Comparison of ENCODE assay signal across 9 cellular contexts in the genomic region with DNA sequence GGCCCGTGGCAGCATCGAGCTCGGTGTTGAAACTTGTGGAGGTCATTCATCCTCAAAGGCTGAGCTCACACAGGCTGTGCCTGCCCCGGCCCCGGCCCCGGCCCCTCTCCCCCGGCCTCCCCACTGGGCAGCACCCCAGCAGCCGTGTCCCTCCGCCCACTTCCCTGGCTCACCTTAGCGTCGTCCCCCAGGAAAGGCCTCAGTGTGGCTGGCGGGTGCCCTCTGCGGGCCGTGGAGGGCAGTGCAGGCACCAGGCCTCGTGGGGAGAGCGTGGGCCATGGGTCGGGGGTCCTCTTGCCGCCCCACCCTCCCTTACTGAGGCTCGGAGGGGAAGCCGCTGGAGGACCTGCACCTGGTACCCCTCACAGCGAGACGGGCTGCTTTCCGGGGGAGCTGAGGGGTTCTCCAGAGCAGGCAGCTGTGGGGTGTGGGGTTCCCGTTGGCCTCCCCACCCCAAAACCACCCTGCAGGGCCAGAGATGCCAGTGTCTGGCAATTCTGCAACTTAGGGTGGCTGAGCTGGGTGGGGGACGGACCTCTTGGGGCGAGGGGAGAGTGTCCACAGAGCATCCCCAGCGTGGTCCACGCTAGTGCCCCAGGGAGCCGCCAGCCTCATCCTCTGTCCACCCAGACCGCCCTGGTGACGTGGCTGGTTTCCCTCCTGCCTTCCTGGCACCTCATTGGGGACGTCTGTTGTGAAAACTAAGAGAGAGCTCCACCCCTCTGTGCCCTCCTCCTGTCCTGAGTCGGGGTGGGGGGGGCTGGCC. TPM values are rescaled to one million over a fixed set of nuclear protein-coding genes. Genes with fewer than 3 reads are reported as not detected.
DNase-seq lines count a peak whose midpoint lies in the region; ATAC-seq and TF ChIP-seq lines count a peak whose summit lies in the region.
"Had no signal": no experiment of that assay in that cellular context is flagged by ENCODE, and none has a peak within 500 bp of the region (broad histone marks: within the 10 kb centered on the region; RNA-seq: fewer than 3 reads in every experiment).

No MANE protein-coding gene starts in this region.

- no peaks in the 10 kb centered on the region for H3K9me3 Mint-ChIP-seq in activated naive CD8-positive, alpha-beta T cell treated with anti-CD3 and anti-CD28 coated beads for 36 hours

- peak; percentile 43 for DNase-seq in DND-41
- peak; percentile 32 for DNase-seq in H4 (ENCODE audit: low spot score)
- DNase-seq in RPMI7951 (ENCODE audit: low read depth), result peak; percentile 17
- peak; percentile 60 for DNase-seq in activated naive CD8-positive, alpha-beta T cell treated with anti-CD3 and anti-CD28 coated beads for 36 hours
- peak; percentile 38 for DNase-seq in left ventricle myocardium inferior
- DNase-seq in smooth muscle cell (lab: John Stamatoyannopoulos, UW; ENCODE audit: unreplicated experiment), result no peak

- H3K4me3 ChIP-seq in DND-41 (ENCODE audit: low read depth in 1 of 2, low read length in 2 of 2) (no peak overlapping the region), left ventricle myocardium inferior (no peak overlapping the region), smooth muscle cell (no peak overlapping the region)
- H3K4me3 ChIP-seq: SJSA1 had no signal

- no peak overlapping the region for H3K4me3 Mint-ChIP-seq in activated naive CD8-positive, alpha-beta T cell treated with anti-CD3 and anti-CD28 coated beads for 36 hours

- TF ChIP-seq CTCF in DND-41 (IDR thresholded peaks at IDR 0.05; ENCODE audit: borderline replicate concordance, extremely low read depth, low read length, poor library complexity, severe bottlenecking) (peak; percentile 74), left ventricle myocardium inferior (IDR thresholded peaks at IDR 0.05; ENCODE audit: borderline replicate concordance) (peak; percentile 91), smooth muscle cell (IDR thresholded peaks at IDR 0.05; ENCODE audit: borderline replicate concordance, insufficient read depth, poor library complexity, severe bottlenecking) (peak; percentile 80)

- H3F3A ChIP-seq in smooth muscle cell (ENCODE audit: low read depth), result no peaks in the 10 kb centered on the region

- no peaks in the 10 kb centered on the region for H3K27me3 ChIP-seq in DND-41 (ENCODE audit: insufficient read depth, low read length, poor library complexity)
- H3K27me3 ChIP-seq in left ventricle myocardium inferior (ENCODE audit: low read depth), result peaks cover 19% of the 10 kb centered on the region
- no peaks in the 10 kb centered on the region for H3K27me3 ChIP-seq in smooth muscle cell (ENCODE audit: low read depth)
- H3K27me3 ChIP-seq: SJSA1 had no signal

- H3K27ac Mint-ChIP-seq in activated naive CD8-positive, alpha-beta T cell treated with anti-CD3 and anti-CD28 coated beads for 36 hours, result no peak overlapping the region

- H3K79me2 ChIP-seq in DND-41 (ENCODE audit: insufficient read depth, low read length) (no peaks in the 10 kb centered on the region), smooth muscle cell (ENCODE audit: low read depth) (no peaks in the 10 kb centered on the region)

- H4K20me1 ChIP-seq in DND-41 (ENCODE audit: insufficient read depth, low read length) (no peaks in the 10 kb centered on the region; the same call in 1 of the 2 replicates), smooth muscle cell (ENCODE audit: low read depth) (no peaks in the 10 kb centered on the region)

- H3K4me2 ChIP-seq in DND-41 (ENCODE audit: insufficient read depth, low read length) (no peak overlapping the region), smooth muscle cell (no peak overlapping the region)

- ATAC-seq in DND-41 (ENCODE audit: insufficient read depth, low read depth), result peak; percentile 86
- no peak for ATAC-seq in HG03460 (IDR thresholded peaks at IDR 0.05; ENCODE audit: unreplicated experiment)
- no peak for ATAC-seq in HG03521 (IDR thresholded peaks at IDR 0.05; ENCODE audit: unreplicated experiment)

- H3K27me3 Mint-ChIP-seq in activated naive CD8-positive, alpha-beta T cell treated with anti-CD3 and anti-CD28 coated beads for 36 hours, result peaks cover 8% of the 10 kb centered on the region

- no peaks in the 10 kb centered on the region for H3K9me3 ChIP-seq in DND-41 (ENCODE audit: insufficient read depth, low read length, severe bottlenecking)
- H3K9me3 ChIP-seq in left ventricle myocardium inferior (replicated peaks), result no peaks in the 10 kb centered on the region
- no peaks in the 10 kb centered on the region for H3K9me3 ChIP-seq in smooth muscle cell (replicated peaks; ENCODE audit: low read depth)
- H3K9me3 ChIP-seq: SJSA1 had no signal

- H3K9ac ChIP-seq in DND-41 (ENCODE audit: low read depth, low read length) (no peak overlapping the region), smooth muscle cell (ENCODE audit: low read depth) (no peak overlapping the region)

- 48% methylated on average over 27 of the region's 33 CpGs for WGBS in smooth muscle cell (ENCODE audit: low lambda C conversion rate)

- H3K4me1 ChIP-seq in DND-41 (ENCODE audit: insufficient read depth, low read length), result no peaks in the 10 kb centered on the region
- peaks cover 10% of the 10 kb centered on the region for H3K4me1 ChIP-seq in left ventricle myocardium inferior
- H3K4me1 ChIP-seq in smooth muscle cell (ENCODE audit: low read depth), result no peaks in the 10 kb centered on the region
- H3K4me1 ChIP-seq: SJSA1 had no signal

- no peaks in the 10 kb centered on the region for H3K36me3 Mint-ChIP-seq in activated naive CD8-positive, alpha-beta T cell treated with anti-CD3 and anti-CD28 coated beads for 36 hours

- H3K36me3 ChIP-seq in DND-41 (ENCODE audit: insufficient read depth, low read length) (no peaks in the 10 kb centered on the region), left ventricle myocardium inferior (no peaks in the 10 kb centered on the region), smooth muscle cell (ENCODE audit: low read depth) (no peaks in the 10 kb centered on the region)
- H3K36me3 ChIP-seq: SJSA1 had no signal

- intact Hi-C loops in left ventricle myocardium inferior (cut with micrococcal nuclease), result no loop called here

- H3K27ac ChIP-seq in DND-41 (ENCODE audit: low read length) (no peak overlapping the region), left ventricle myocardium inferior (replicated peaks) (no peak overlapping the region), smooth muscle cell (ENCODE audit: low read depth) (no peak overlapping the region)
- H3K27ac ChIP-seq: SJSA1 had no signal

- H3K4me1 Mint-ChIP-seq in activated naive CD8-positive, alpha-beta T cell treated with anti-CD3 and anti-CD28 coated beads for 36 hours, result no peaks in the 10 kb centered on the region

- H2AFZ ChIP-seq in DND-41 (ENCODE audit: low read depth, low read length) (no peak overlapping the region), smooth muscle cell (ENCODE audit: low read depth) (no peak overlapping the region)

RNA-seq across cellular contexts. Expression of gene DPYSL4, which starts 44.2 kb away (rescaled TPM):
- total RNA-seq in H4 (2014; rRNA removed; shearing (Covaris generic)), result 18.0 and 19.6 TPM in 2 replicates
- total RNA-seq in RPMI7951 (2014; rRNA removed; shearing (Covaris generic)), result 0.88 and 1.6 TPM in 2 replicates
- 10 to 100 TPM; 19.9 to 22.2 TPM for total RNA-seq in activated naive CD8-positive, alpha-beta T cell treated with anti-CD3 and anti-CD28 coated beads for 36 hours
- 42.8 TPM for total RNA-seq in left ventricle myocardium inferior
- 7.4 and 7.6 TPM in 2 replicates for total RNA-seq in smooth muscle cell
- polyA plus RNA-seq in smooth muscle cell, result 6.0 and 8.2 TPM in 2 replicates
